ENCODE assay signal across 28 cellular contexts in genomic region chr1:222791006-222791710, GRCh38. TPM values are rescaled to one million over a fixed set of nuclear protein-coding genes. Genes with fewer than 3 reads are reported as not detected.
DNase-seq lines count a peak whose midpoint lies in the region; ATAC-seq and TF ChIP-seq lines count a peak whose summit lies in the region.
"Had no signal": no experiment of that assay in that cellular context is flagged by ENCODE, and none has a peak within 500 bp of the region (broad histone marks: within the 10 kb centered on the region; RNA-seq: fewer than 3 reads in every experiment).

No MANE protein-coding gene starts in this region.

- H3K9me3 ChIP-seq in MG63 (no peaks in the 10 kb centered on the region), body of pancreas (no peaks in the 10 kb centered on the region)
- H3K9me3 ChIP-seq: BE2C, gastrocnemius medialis, Peyer's patch, upper lobe of left lung had no signal

- intact Hi-C loops in body of pancreas (cut with DNase I): loop anchor here (5.0 to 10.0 kb wide), 2 partner anchors 291 to 334 kb away; no protein-coding TSS in a partner anchor

- DNase-seq in DMS 273 (lab: John Stamatoyannopoulos, UW; ENCODE audit: unreplicated experiment) (peak; percentile 34), DMS 273 treated with DMSO at 0.1 percent for 48 hours (lab: John Stamatoyannopoulos, UW) (no peak), MG63 (peak; percentile 69), fibroblast of pulmonary artery (ENCODE audit: low read depth) (peak; percentile 61), coronary artery (ENCODE audit: low spot score) (no peak), body of pancreas (no peak), germinal center (ENCODE audit: low spot score) (no peak)
- DNase-seq: activated CD4-positive, alpha-beta memory T cell treated with anti-CD3 and anti-CD28 coated beads, Interleukin-2, amount 10 ng/mL, durations not matched to agents 7 days and 5 days; activated naive CD8-positive, alpha-beta T cell treated with anti-CD3 and anti-CD28 coated beads for 36 hours; BE2C; COR-L47; effector memory CD8-positive, alpha-beta T cell; gastrocnemius medialis; islet precursor cell; Kasumi-1; NCI-H1092; NCI-H2081 treated with DMSO at 0.1 percent for 48 hours; NCI-H510A treated with DMSO at 0.1 percent for 48 hours; Peyer's patch; posterior cingulate gyrus; stimulated activated CD4-positive, alpha-beta T cell treated with anti-CD3 and anti-CD28 coated beads, Interleukin-1b, Interleukin-23, amount 100 ng/mL, for 48 hours; substantia nigra; T-cell; upper lobe of left lung had no signal

- no peak overlapping the region for H3K4me3 ChIP-seq in MG63
- H3K4me3 ChIP-seq in fibroblast of pulmonary artery (replicated peaks; ENCODE audit: low read depth, low read length): no peak overlapping the region
- no peak overlapping the region for H3K4me3 ChIP-seq in rectal smooth muscle tissue (ENCODE audit: low read length)
- H3K4me3 ChIP-seq in coronary artery: no peak overlapping the region
- no peak overlapping the region for H3K4me3 ChIP-seq in body of pancreas
- H3K4me3 ChIP-seq: gastrocnemius medialis, Peyer's patch, upper lobe of left lung had no signal

- H3K9ac ChIP-seq in rectal smooth muscle tissue (ENCODE audit: low read length): no peak overlapping the region

- 49 to 55% methylated on average over 4 of the region's 4 CpGs for WGBS in body of pancreas, 2 donors

- ATAC-seq in body of pancreas: no peak
- ATAC-seq: effector memory CD8-positive, alpha-beta T cell; esophagus mucosa; gastrocnemius medialis; T-cell had no signal

- H3K27ac ChIP-seq in rectal smooth muscle tissue (ENCODE audit: low read depth, low read length) (peak overlapping the region; percentile 42), coronary artery (no peak overlapping the region), body of pancreas (no peak overlapping the region)
- H3K27ac ChIP-seq: 22Rv1, gastrocnemius medialis, Peyer's patch had no signal

- H3K36me3 ChIP-seq in MG63: no peaks in the 10 kb centered on the region
- no peaks in the 10 kb centered on the region for H3K36me3 ChIP-seq in rectal smooth muscle tissue (ENCODE audit: control insufficient read depth, insufficient read depth, low read length)
- no peaks in the 10 kb centered on the region for H3K36me3 ChIP-seq in body of pancreas (replicated peaks in 1 of 2; ENCODE audit: insufficient read depth in 1 of 2, low read depth in 2 of 2)
- H3K36me3 ChIP-seq: BE2C, gastrocnemius medialis, Peyer's patch, upper lobe of left lung had no signal

- TF ChIP-seq POLR2A in body of pancreas (IDR thresholded peaks at IDR 0.05): no peak

- no peak for TF ChIP-seq CTCF in fibroblast of pulmonary artery (IDR thresholded peaks at IDR 0.05; ENCODE audit: low read length, missing control alignments)
- TF ChIP-seq CTCF in coronary artery (IDR thresholded peaks at IDR 0.05): no peak
- TF ChIP-seq CTCF in body of pancreas (IDR thresholded peaks at IDR 0.05): no peak

- no peaks in the 10 kb centered on the region for H3K27me3 ChIP-seq in MG63
- H3K27me3 ChIP-seq in rectal smooth muscle tissue (ENCODE audit: control insufficient read depth, insufficient read depth, low read length): no peaks in the 10 kb centered on the region
- no peaks in the 10 kb centered on the region for H3K27me3 ChIP-seq in body of pancreas
- H3K27me3 ChIP-seq: gastrocnemius medialis, Peyer's patch, upper lobe of left lung had no signal

- peaks cover 7% of the 10 kb centered on the region for H3K4me1 ChIP-seq in rectal smooth muscle tissue (ENCODE audit: control insufficient read depth, insufficient read depth, low read length)
- H3K4me1 ChIP-seq in body of pancreas: peaks cover 5% of the 10 kb centered on the region
- H3K4me1 ChIP-seq: BE2C, gastrocnemius medialis had no signal

RNA-seq across cellular contexts. Expression of gene DISP1, which starts 23.7 kb away (rescaled TPM):
- total RNA-seq in MG63 (2014; rRNA removed; shearing (Covaris generic); ENCODE audit: low replicate concordance): 1.8 and 2.6 TPM in 2 replicates
- total RNA-seq in body of pancreas: 1 to 10 TPM; 4.0 to 6.2 TPM

RNA-seq across cellular contexts. Expression of gene FAM177B, which starts 54.2 kb away (rescaled TPM):
- not detected in 2 replicates for total RNA-seq in MG63 (2014; rRNA removed; shearing (Covaris generic); ENCODE audit: low replicate concordance)
- 1 to 10 TPM in 1 of 2 donors, not detected in 1; 3.4 TPM for total RNA-seq in body of pancreas
- total RNA-seq: activated CD4-positive, alpha-beta memory T cell treated with anti-CD3 and anti-CD28 coated beads, Interleukin-2, amount 10 ng/mL, durations not matched to agents 7 days and 5 days; activated naive CD8-positive, alpha-beta T cell treated with anti-CD3 and anti-CD28 coated beads for 36 hours; H1 had no signal

Comparison
In these comparisons a context has a peak if more than half of its experiments do, and no peak if none do; other contexts are left out.
1. DNase-seq: peak in DMS 273 (single experiment), MG63 (single experiment) and fibroblast of pulmonary artery (single experiment); none in DMS 273 treated with DMSO at 0.1 percent for 48 hours (single experiment), coronary artery (single experiment), body of pancreas (0 of 4) and germinal center (single experiment).